ENCODE assay signal across 8 cellular contexts in genomic region chr1:226223786-226224244, GRCh38. TPM values are rescaled to one million over a fixed set of nuclear protein-coding genes. Genes with fewer than 3 reads are reported as not detected.
DNase-seq lines count a peak whose midpoint lies in the region; ATAC-seq, FAIRE-seq and TF ChIP-seq lines count a peak whose summit lies in the region.

No MANE protein-coding gene starts in this region.

- no peaks in the 10 kb centered on the region for H3K27me3 ChIP-seq in right atrium auricular region

- no peaks in the 10 kb centered on the region for H3K9me3 ChIP-seq in right atrium auricular region

- peak; percentile 16 for DNase-seq in ELR (ENCODE audit: low read depth)
- DNase-seq in activated CD8-positive, alpha-beta T cell treated with anti-CD3 and anti-CD28 coated beads, Interleukin-2, amount 10 ng/mL, durations not matched to agents 7 days and 5 days: peak; percentile 43
- no peak for DNase-seq in right atrium auricular region (ENCODE audit: low spot score)
- peak; percentile 45 for DNase-seq in stimulated activated CD8-positive, alpha-beta memory T cell treated with anti-CD3 and anti-CD28 coated beads, Interleukin-4, amount 100 ng/mL, for 48 hours
- DNase-seq in frontal cortex (ENCODE audit: low spot score in 2 of 2): no peak
- no peak for DNase-seq in cerebellar cortex (ENCODE audit: low spot score)

- peak overlapping the region; percentile 14 to 53 for H3K4me3 ChIP-seq in right atrium auricular region

- peaks cover 23% of the 10 kb centered on the region for H3K27me3 Mint-ChIP-seq in activated CD8-positive, alpha-beta T cell treated with anti-CD3 and anti-CD28 coated beads, Interleukin-2, amount 10 ng/mL, durations not matched to agents 7 days and 5 days (ENCODE audit: low read depth)

- H3K27ac ChIP-seq in right atrium auricular region: no peak overlapping the region

- POLR2A ChIA-PET in activated CD8-positive, alpha-beta T cell treated with anti-CD3 and anti-CD28 coated beads, Interleukin-2, amount 10 ng/mL, durations not matched to agents 7 days and 5 days (lab: Charles Lee): interaction anchor here (0.7 kb wide), 1 partner anchor 403 kb away, joined by 3 read pairs; no protein-coding TSS in a partner anchor

- peak; percentile 65 for ATAC-seq in GM19397 (IDR thresholded peaks at IDR 0.05; ENCODE audit: unreplicated experiment)
- peak; percentile 63 for ATAC-seq in HG03439 (IDR thresholded peaks at IDR 0.05; ENCODE audit: unreplicated experiment)
- peak; percentile 75 for ATAC-seq in activated CD8-positive, alpha-beta T cell treated with anti-CD3 and anti-CD28 coated beads, Interleukin-2, amount 10 ng/mL, durations not matched to agents 7 days and 5 days

- CTCF ChIA-PET in activated CD8-positive, alpha-beta T cell treated with anti-CD3 and anti-CD28 coated beads, Interleukin-2, amount 10 ng/mL, durations not matched to agents 7 days and 5 days (lab: Charles Lee): interaction anchor here (1.4 to 1.8 kb wide), 3 partner anchors 99 to 159 kb away, joined by 4 to 9 read pairs (median 7); no protein-coding TSS in a partner anchor

- no peaks in the 10 kb centered on the region for H3K36me3 ChIP-seq in right atrium auricular region

- peaks cover 6% of the 10 kb centered on the region for H3K4me1 Mint-ChIP-seq in activated CD8-positive, alpha-beta T cell treated with anti-CD3 and anti-CD28 coated beads, Interleukin-2, amount 10 ng/mL, durations not matched to agents 7 days and 5 days (ENCODE audit: low read depth)

- FAIRE-seq in frontal cortex (lab: Jason Lieb, UNC): no peak

- TF ChIP-seq CTCF in right atrium auricular region (IDR thresholded peaks at IDR 0.05): no peak

- peaks cover 7% of the 10 kb centered on the region for H3K36me3 Mint-ChIP-seq in activated CD8-positive, alpha-beta T cell treated with anti-CD3 and anti-CD28 coated beads, Interleukin-2, amount 10 ng/mL, durations not matched to agents 7 days and 5 days (ENCODE audit: low read depth)

- peak overlapping the region; percentile 77 for H3K4me3 Mint-ChIP-seq in activated CD8-positive, alpha-beta T cell treated with anti-CD3 and anti-CD28 coated beads, Interleukin-2, amount 10 ng/mL, durations not matched to agents 7 days and 5 days

- no peak overlapping the region for H3K27ac Mint-ChIP-seq in activated CD8-positive, alpha-beta T cell treated with anti-CD3 and anti-CD28 coated beads, Interleukin-2, amount 10 ng/mL, durations not matched to agents 7 days and 5 days

- H3K4me1 ChIP-seq in right atrium auricular region: peaks cover 0 to 9% of the 10 kb centered on the region in 2 donors

- H3K9me3 Mint-ChIP-seq in activated CD8-positive, alpha-beta T cell treated with anti-CD3 and anti-CD28 coated beads, Interleukin-2, amount 10 ng/mL, durations not matched to agents 7 days and 5 days (ENCODE audit: insufficient read depth): no peaks in the 10 kb centered on the region

RNA-seq across cellular contexts. Expression of gene MIXL1, which starts 0.4 kb away (rescaled TPM):
- not detected for total RNA-seq in activated CD8-positive, alpha-beta T cell treated with anti-CD3 and anti-CD28 coated beads, Interleukin-2, amount 10 ng/mL, durations not matched to agents 7 days and 5 days
- total RNA-seq in right atrium auricular region: not detected
- total RNA-seq in frontal cortex: not detected

RNA-seq across cellular contexts. Expression of gene ACBD3, which starts 37.3 kb away (rescaled TPM):
- total RNA-seq in activated CD8-positive, alpha-beta T cell treated with anti-CD3 and anti-CD28 coated beads, Interleukin-2, amount 10 ng/mL, durations not matched to agents 7 days and 5 days: 10 to 100 TPM; 19.9 to 20.0 TPM
- total RNA-seq in right atrium auricular region (10 to 100 TPM; 32.9 to 48.8 TPM), frontal cortex (49.7 TPM)

Comparison
In these comparisons a context has a peak if more than half of its experiments do, and no peak if none do; other contexts are left out.
1. DNase-seq: peak in ELR (single experiment), activated CD8-positive, alpha-beta T cell treated with anti-CD3 and anti-CD28 coated beads, Interleukin-2, amount 10 ng/mL, durations not matched to agents 7 days and 5 days (single experiment) and stimulated activated CD8-positive, alpha-beta memory T cell treated with anti-CD3 and anti-CD28 coated beads, Interleukin-4, amount 100 ng/mL, for 48 hours (single experiment); none in right atrium auricular region (single experiment), frontal cortex (0 of 2) and cerebellar cortex (single experiment).
2. Peak in every context shown above with its lines, with median percentiles within 50 percentile points of each other: ATAC-seq.